Comparison of ENCODE assay signal across 28 cellular contexts in genomic region chr7:31160956-31161355, GRCh38.
"Had no signal": no experiment of that assay in that cellular context is flagged by ENCODE, and none has a peak within 500 bp of the region (broad histone marks: within the 10 kb centered on the region; RNA-seq: fewer than 3 reads in every experiment).

No MANE protein-coding gene starts in this region.

- ATAC-seq: effector memory CD8-positive, alpha-beta T cell; esophagus mucosa; heart right ventricle; left cardiac atrium; left lung; naive thymus-derived CD4-positive, alpha-beta T cell; right lobe of liver had no signal

- H3K36me3 Mint-ChIP-seq: naive thymus-derived CD4-positive, alpha-beta T cell; neural progenitor cell; type B pancreatic cell had no signal

- H3K9me3 Mint-ChIP-seq: neural progenitor cell, type B pancreatic cell had no signal

- H3K79me2 ChIP-seq: parathyroid adenoma had no signal

- H2AFZ ChIP-seq: neural progenitor cell, parathyroid adenoma had no signal

- DNase-seq: cerebellar nuclear complex; cortex of kidney; effector memory CD8-positive, alpha-beta T cell; foreskin melanocyte; glutamatergic neuron; heart right ventricle; kidney; left cardiac atrium; left lung; mesenchymal stem cell; midbrain; naive thymus-derived CD4-positive, alpha-beta T cell; right lobe of liver; stimulated activated CD4-positive, alpha-beta T cell treated with anti-CD3 and anti-CD28 coated beads, Interleukin-12 subunit alpha, Interleukin-12 subunit beta, amount 100 ng/mL, for 4 hours; stimulated activated CD4-positive, alpha-beta T cell treated with anti-CD3 and anti-CD28 coated beads, Interleukin-1b, Interleukin-23, amount 100 ng/mL, for 48 hours; stimulated activated CD4-positive, alpha-beta T cell treated with anti-CD3 and anti-CD28 coated beads, Interleukin-4, amount 100 ng/mL, for 1 hour; stimulated activated CD8-positive, alpha-beta memory T cell treated with anti-CD3 and anti-CD28 coated beads, Interleukin-4, amount 100 ng/mL, for 48 hours; stimulated activated naive CD4-positive, alpha-beta T cell treated with Interleukin-2 at 50 U/mL for 16 hours; stomach; thyroid gland had no signal

- H3K36me3 ChIP-seq: heart right ventricle, left lung, neural progenitor cell, right lobe of liver, stomach, thyroid gland had no signal

- H3K4me1 Mint-ChIP-seq: naive thymus-derived CD4-positive, alpha-beta T cell; nephron; neural progenitor cell had no signal

- H3K9ac ChIP-seq: neural progenitor cell, parathyroid adenoma had no signal

- H3K27ac Mint-ChIP-seq: effector memory CD8-positive, alpha-beta T cell; naive thymus-derived CD4-positive, alpha-beta T cell; nephron; neural progenitor cell; progenitor cell of endocrine pancreas; type B pancreatic cell had no signal

- H3K4me2 ChIP-seq: neural progenitor cell, smooth muscle cell had no signal

- H3K27me3 ChIP-seq: left lung, neural progenitor cell, right lobe of liver, stomach, thyroid gland had no signal

- H3K4me3 ChIP-seq: heart right ventricle, left lung, neural progenitor cell, right lobe of liver, smooth muscle cell, stomach, thyroid gland had no signal

- H3K27ac ChIP-seq: epithelial cell of prostate, heart right ventricle, left lung, neural progenitor cell, parathyroid adenoma, right lobe of liver, stomach, thyroid gland had no signal

- H3K9me3 ChIP-seq: left lung, right lobe of liver, stomach, thyroid gland had no signal

- H3K4me1 ChIP-seq: heart right ventricle, left lung, neural progenitor cell, parathyroid adenoma, right lobe of liver, stomach, thyroid gland had no signal

- H3K4me3 Mint-ChIP-seq: effector memory CD8-positive, alpha-beta T cell; naive thymus-derived CD4-positive, alpha-beta T cell; nephron; neural progenitor cell; type B pancreatic cell had no signal
